9 cellular contexts compared by ENCODE assay signal in genomic region chr3:140050977-140051957, GRCh38.
A peak's percentile ranks its signal among the peaks of the same experiment; 100 is the strongest.
DNase-seq lines count a peak whose midpoint lies in the region; ATAC-seq and TF ChIP-seq lines count a peak whose summit lies in the region.
"Had no signal": no experiment of that assay in that cellular context is flagged by ENCODE, and none has a peak within 500 bp of the region (broad histone marks: within the 10 kb centered on the region; RNA-seq: fewer than 3 reads in every experiment).

No MANE protein-coding gene starts in this region.

- no peaks in the 10 kb centered on the region for H3K27me3 ChIP-seq in GM23248 (replicated peaks; ENCODE audit: insufficient read depth)
- no peaks in the 10 kb centered on the region for H3K27me3 ChIP-seq in gastroesophageal sphincter

- no peak for TF ChIP-seq POLR2A in gastroesophageal sphincter (IDR thresholded peaks at IDR 0.05)

- no peak overlapping the region for H3K27ac Mint-ChIP-seq in activated naive CD4-positive, alpha-beta T cell treated with anti-CD3 and anti-CD28 coated beads, Interleukin-2, amount 50 U/mL, for 72 hours
- H3K27ac Mint-ChIP-seq: HFFc6, T-cell had no signal

- DNase-seq in GM23248 (peak; percentile 15), NCI-H2227 (lab: John Stamatoyannopoulos, UW; ENCODE audit: unreplicated experiment) (peak; percentile 25), ecto neural progenitor cell (ENCODE audit: low spot score) (peak; percentile 43), posterior cingulate gyrus (peak in 9 of 10 donors; percentile 25 to 93 (median 60))
- no peak for DNase-seq in stimulated activated CD4-positive, alpha-beta T cell treated with anti-CD3 and anti-CD28 coated beads, Interleukin-12 subunit alpha, Interleukin-12 subunit beta, amount 100 ng/mL, for 4 hours
- no peak for DNase-seq in activated naive CD4-positive, alpha-beta T cell treated with anti-CD3 and anti-CD28 coated beads, Interleukin-2, amount 50 U/mL, for 72 hours (ENCODE audit: low spot score in 2 of 2)
- DNase-seq: HFFc6, T-cell had no signal

- H3F3A ChIP-seq in GM23248 (ENCODE audit: insufficient read depth) = no peaks in the 10 kb centered on the region

- H2AFZ ChIP-seq in GM23248 = no peak overlapping the region

- H3K9me3 ChIP-seq in GM23248 (ENCODE audit: low read depth) (no peaks in the 10 kb centered on the region), gastroesophageal sphincter (no peaks in the 10 kb centered on the region)

- intact Hi-C loops in posterior cingulate gyrus (cut with DNase I) = loop anchor here (1.0 kb wide), 1 partner anchor 114 kb away; no protein-coding TSS in a partner anchor

- H3K79me2 ChIP-seq in GM23248 (ENCODE audit: insufficient read depth) = no peaks in the 10 kb centered on the region

- H3K27ac ChIP-seq in GM23248 (no peak overlapping the region), gastroesophageal sphincter (no peak overlapping the region)

- no peak overlapping the region for H3K4me3 ChIP-seq in GM23248
- no peak overlapping the region for H3K4me3 ChIP-seq in gastroesophageal sphincter

- peaks cover 0 to 5% of the 10 kb centered on the region in 2 donors for H3K9me3 Mint-ChIP-seq in activated naive CD4-positive, alpha-beta T cell treated with anti-CD3 and anti-CD28 coated beads, Interleukin-2, amount 50 U/mL, for 72 hours
- H3K9me3 Mint-ChIP-seq: T-cell had no signal

- H3K4me1 ChIP-seq in GM23248 (ENCODE audit: insufficient read depth) = no peaks in the 10 kb centered on the region
- H3K4me1 ChIP-seq in gastroesophageal sphincter = no peaks in the 10 kb centered on the region

- no peaks in the 10 kb centered on the region for H3K9me2 ChIP-seq in GM23248 (ENCODE audit: insufficient read depth)

- H3K9ac ChIP-seq in GM23248 = no peak overlapping the region

- no peaks in the 10 kb centered on the region for H3K36me3 ChIP-seq in GM23248 (ENCODE audit: low read depth)
- no peaks in the 10 kb centered on the region for H3K36me3 ChIP-seq in gastroesophageal sphincter

- H4K20me1 ChIP-seq in GM23248 (ENCODE audit: insufficient read depth) = no peaks in the 10 kb centered on the region

- TF ChIP-seq EP300 in gastroesophageal sphincter (IDR thresholded peaks at IDR 0.05) = no peak

- no peaks in the 10 kb centered on the region for H3K36me3 Mint-ChIP-seq in activated naive CD4-positive, alpha-beta T cell treated with anti-CD3 and anti-CD28 coated beads, Interleukin-2, amount 50 U/mL, for 72 hours
- H3K36me3 Mint-ChIP-seq: T-cell had no signal

- WGBS in GM23248 (ENCODE audit: low coverage in 1 of 2, low lambda C conversion rate in 2 of 2, missing lambda C conversion rate in 2 of 2), 2 experiments = 25 to 26% methylated on average over 12 of the region's 12 CpGs
- 42 to 43% methylated on average over 6 to 11 of the region's 12 CpGs for WGBS in gastroesophageal sphincter (ENCODE audit: low coverage in 1 of 2), 2 donors

- H3K4me2 ChIP-seq in GM23248 (ENCODE audit: unreplicated experiment) = no peak overlapping the region

- peak in 2 of 4 experiments; percentile 14 to 31 for TF ChIP-seq CTCF in gastroesophageal sphincter (IDR thresholded peaks at IDR 0.05)

- ATAC-seq in activated naive CD4-positive, alpha-beta T cell treated with anti-CD3 and anti-CD28 coated beads, Interleukin-2, amount 50 U/mL, for 72 hours = no peak
- no peak for ATAC-seq in gastroesophageal sphincter
- ATAC-seq: T-cell had no signal

- in situ Hi-C loops in GM23248 (cut with MboI) = no loop called here

Comparison
In these comparisons a context has a peak if more than half of its experiments do, and no peak if none do; other contexts are left out.
1. DNase-seq: peak in GM23248 (single experiment), NCI-H2227 (single experiment), ecto neural progenitor cell (single experiment) and posterior cingulate gyrus (9 of 10); none in stimulated activated CD4-positive, alpha-beta T cell treated with anti-CD3 and anti-CD28 coated beads, Interleukin-12 subunit alpha, Interleukin-12 subunit beta, amount 100 ng/mL, for 4 hours (single experiment) and activated naive CD4-positive, alpha-beta T cell treated with anti-CD3 and anti-CD28 coated beads, Interleukin-2, amount 50 U/mL, for 72 hours (0 of 2).